Comparison of ENCODE assay signal across 21 cellular contexts in genomic region chr13:75129331-75129730, GRCh38.
"Had no signal": no experiment of that assay in that cellular context is flagged by ENCODE, and none has a peak within 500 bp of the region (broad histone marks: within the 10 kb centered on the region; RNA-seq: fewer than 3 reads in every experiment).

No MANE protein-coding gene starts in this region.

- H3K27ac Mint-ChIP-seq: activated naive CD4-positive, alpha-beta T cell treated with anti-CD3 and anti-CD28 coated beads for 36 hours; activated naive CD8-positive, alpha-beta T cell treated with anti-CD3 and anti-CD28 coated beads, Interleukin-2, amount 50 U/mL, for 24 hours; activated T-helper 17 cell treated with anti-CD3 and anti-CD28 coated beads, Interleukin-2, amount 50 U/mL, for 72 hours; endodermal cell; immature natural killer cell; nephron; stimulated activated naive CD8-positive, alpha-beta T cell treated with anti-CD3 and anti-CD28 coated beads, Interleukin-15, amount 100 ng/mL, for 72 hours had no signal

- H3K4me3 Mint-ChIP-seq: activated naive CD4-positive, alpha-beta T cell treated with anti-CD3 and anti-CD28 coated beads for 36 hours; activated naive CD8-positive, alpha-beta T cell treated with anti-CD3 and anti-CD28 coated beads, Interleukin-2, amount 50 U/mL, for 24 hours; activated T-helper 17 cell treated with anti-CD3 and anti-CD28 coated beads, Interleukin-2, amount 50 U/mL, for 72 hours; endodermal cell; immature natural killer cell; nephron; stimulated activated naive CD8-positive, alpha-beta T cell treated with anti-CD3 and anti-CD28 coated beads, Interleukin-15, amount 100 ng/mL, for 72 hours had no signal

- H3K27ac ChIP-seq: ascending aorta, prostate gland, testis, upper lobe of right lung, VCaP had no signal

- ATAC-seq: activated naive CD8-positive, alpha-beta T cell treated with anti-CD3 and anti-CD28 coated beads, Interleukin-2, amount 50 U/mL, for 24 hours; activated T-helper 17 cell treated with anti-CD3 and anti-CD28 coated beads, Interleukin-2, amount 50 U/mL, for 72 hours; right cardiac atrium; stimulated activated naive CD8-positive, alpha-beta T cell treated with anti-CD3 and anti-CD28 coated beads, Interleukin-15, amount 100 ng/mL, for 72 hours; upper lobe of right lung had no signal

- H3K4me3 ChIP-seq: ascending aorta, prostate gland, smooth muscle cell, testis, upper lobe of right lung had no signal

- H3K27me3 Mint-ChIP-seq: activated naive CD8-positive, alpha-beta T cell treated with anti-CD3 and anti-CD28 coated beads, Interleukin-2, amount 50 U/mL, for 24 hours; activated T-helper 17 cell treated with anti-CD3 and anti-CD28 coated beads, Interleukin-2, amount 50 U/mL, for 72 hours; stimulated activated naive CD8-positive, alpha-beta T cell treated with anti-CD3 and anti-CD28 coated beads, Interleukin-15, amount 100 ng/mL, for 72 hours had no signal

- H3K9me3 ChIP-seq: ascending aorta, prostate gland, testis, upper lobe of right lung had no signal

- H3K9me3 Mint-ChIP-seq: activated naive CD4-positive, alpha-beta T cell treated with anti-CD3 and anti-CD28 coated beads for 36 hours; activated naive CD8-positive, alpha-beta T cell treated with anti-CD3 and anti-CD28 coated beads, Interleukin-2, amount 50 U/mL, for 24 hours; activated T-helper 17 cell treated with anti-CD3 and anti-CD28 coated beads, Interleukin-2, amount 50 U/mL, for 72 hours; stimulated activated naive CD8-positive, alpha-beta T cell treated with anti-CD3 and anti-CD28 coated beads, Interleukin-15, amount 100 ng/mL, for 72 hours had no signal

- H3K4me2 ChIP-seq: smooth muscle cell had no signal

- H3K36me3 Mint-ChIP-seq: immature natural killer cell had no signal

- H3K27me3 ChIP-seq: ascending aorta, testis, upper lobe of right lung had no signal

- DNase-seq: activated CD4-positive, alpha-beta T cell treated with anti-CD3 and anti-CD28 coated beads for 1 hour; activated CD4-positive, alpha-beta T cell treated with anti-CD3 and anti-CD28 coated beads, Interleukin-2, amount 50 U/mL, for 48 hours; activated naive CD4-positive, alpha-beta T cell treated with anti-CD3 and anti-CD28 coated beads for 36 hours; activated naive CD8-positive, alpha-beta T cell treated with anti-CD3 and anti-CD28 coated beads, Interleukin-2, amount 50 U/mL, for 24 hours; endodermal cell; head of caudate nucleus; immature natural killer cell; mesendoderm; nucleus accumbens; right cardiac atrium; stimulated activated naive CD8-positive, alpha-beta T cell treated with anti-CD3 and anti-CD28 coated beads, Interleukin-15, amount 100 ng/mL, for 72 hours; T-helper 1 cell; T1000; testis; upper lobe of right lung had no signal

- H3K36me3 ChIP-seq: ascending aorta, prostate gland, upper lobe of right lung had no signal

- H3K4me1 Mint-ChIP-seq: activated naive CD8-positive, alpha-beta T cell treated with anti-CD3 and anti-CD28 coated beads, Interleukin-2, amount 50 U/mL, for 24 hours; activated T-helper 17 cell treated with anti-CD3 and anti-CD28 coated beads, Interleukin-2, amount 50 U/mL, for 72 hours; immature natural killer cell; nephron; stimulated activated naive CD8-positive, alpha-beta T cell treated with anti-CD3 and anti-CD28 coated beads, Interleukin-15, amount 100 ng/mL, for 72 hours had no signal

- H3K4me1 ChIP-seq: ascending aorta, prostate gland, testis, upper lobe of right lung had no signal
